ENCODE assay signal across 2 cellular contexts in the genomic region with DNA sequence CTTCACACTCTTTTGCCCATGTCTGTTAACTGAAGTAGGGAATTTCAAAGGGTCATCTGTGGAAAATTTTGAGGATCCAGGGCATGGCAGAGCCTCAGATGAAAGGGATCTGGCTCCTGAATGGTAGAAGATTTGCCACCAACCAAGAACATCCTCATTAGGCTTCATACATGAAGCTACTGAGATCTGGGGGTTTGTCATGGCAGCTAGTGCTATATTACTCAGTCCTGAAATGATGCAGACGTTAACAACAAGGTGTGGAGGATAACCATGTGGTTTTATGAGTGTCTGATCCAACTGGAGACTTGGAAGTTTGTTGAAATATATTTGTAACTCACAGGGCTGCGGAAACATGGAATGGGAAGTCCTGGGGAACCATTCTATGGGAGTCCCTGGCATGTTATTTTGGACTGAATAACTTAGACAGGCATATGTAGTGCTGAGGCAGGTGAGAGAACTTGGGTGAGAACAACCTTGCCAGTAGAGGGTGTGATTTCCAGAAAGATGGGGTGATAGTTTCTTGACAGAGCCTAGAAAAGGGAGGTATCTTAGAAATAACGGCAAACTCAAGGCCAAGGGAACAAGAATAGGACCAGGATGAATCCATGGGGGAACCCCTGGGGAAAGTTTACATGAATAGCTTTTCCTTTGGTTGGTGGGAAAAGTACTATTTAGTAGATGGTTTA.
TF ChIP-seq lines count a peak whose summit lies in the region.

No MANE protein-coding gene starts in this region.

TF ChIP-seq in A549, 52 proteins besides CTCF, POLR2A, EP300 and RAD21 (continued from another document):
- TF ChIP-seq, protein P1, sequence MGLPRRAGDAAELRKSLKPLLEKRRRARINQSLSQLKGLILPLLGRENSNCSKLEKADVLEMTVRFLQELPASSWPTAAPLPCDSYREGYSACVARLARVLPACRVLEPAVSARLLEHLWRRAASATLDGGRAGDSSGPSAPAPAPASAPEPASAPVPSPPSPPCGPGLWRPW (IDR thresholded peaks at IDR 0.05): no peak
- no peak for TF ChIP-seq ZSCAN20 (CRISPR knock-in tag; IDR thresholded peaks at IDR 0.05)
- no peak for TF ChIP-seq GATA3 (IDR thresholded peaks at IDR 0.05; ENCODE audit: borderline replicate concordance)
- no peak for TF ChIP-seq ZFP36 (IDR thresholded peaks at IDR 0.05; ENCODE audit: borderline replicate concordance, partially characterized antibody)
- TF ChIP-seq ZNF302 (CRISPR knock-in tag; IDR thresholded peaks at IDR 0.05): no peak
- no peak for TF ChIP-seq CEBPB (IDR thresholded peaks at IDR 0.05)
- no peak for TF ChIP-seq RNF2 (IDR thresholded peaks at IDR 0.05; ENCODE audit: borderline replicate concordance, low read depth)

TF ChIP-seq in WTC11, 78 proteins besides CTCF, POLR2A, EP300 and RAD21 (continued from another document):
- TF ChIP-seq, protein P2, sequence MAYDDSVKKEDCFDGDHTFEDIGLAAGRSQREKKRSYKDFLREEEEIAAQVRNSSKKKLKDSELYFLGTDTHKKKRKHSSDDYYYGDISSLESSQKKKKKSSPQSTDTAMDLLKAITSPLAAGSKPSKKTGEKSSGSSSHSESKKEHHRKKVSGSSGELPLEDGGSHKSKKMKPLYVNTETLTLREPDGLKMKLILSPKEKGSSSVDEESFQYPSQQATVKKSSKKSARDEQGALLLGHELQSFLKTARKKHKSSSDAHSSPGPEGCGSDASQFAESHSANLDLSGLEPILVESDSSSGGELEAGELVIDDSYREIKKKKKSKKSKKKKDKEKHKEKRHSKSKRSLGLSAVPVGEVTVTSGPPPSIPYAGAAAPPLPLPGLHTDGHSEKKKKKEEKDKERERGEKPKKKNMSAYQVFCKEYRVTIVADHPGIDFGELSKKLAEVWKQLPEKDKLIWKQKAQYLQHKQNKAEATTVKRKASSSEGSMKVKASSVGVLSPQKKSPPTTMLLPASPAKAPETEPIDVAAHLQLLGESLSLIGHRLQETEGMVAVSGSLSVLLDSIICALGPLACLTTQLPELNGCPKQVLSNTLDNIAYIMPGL (CRISPR knock-in tag; IDR thresholded peaks at IDR 0.05): no peak
- TF ChIP-seq, protein P3, sequence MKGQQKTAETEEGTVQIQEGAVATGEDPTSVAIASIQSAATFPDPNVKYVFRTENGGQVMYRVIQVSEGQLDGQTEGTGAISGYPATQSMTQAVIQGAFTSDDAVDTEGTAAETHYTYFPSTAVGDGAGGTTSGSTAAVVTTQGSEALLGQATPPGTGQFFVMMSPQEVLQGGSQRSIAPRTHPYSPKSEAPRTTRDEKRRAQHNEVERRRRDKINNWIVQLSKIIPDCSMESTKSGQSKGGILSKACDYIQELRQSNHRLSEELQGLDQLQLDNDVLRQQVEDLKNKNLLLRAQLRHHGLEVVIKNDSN (CRISPR knock-in tag; IDR thresholded peaks at IDR 0.05): no peak
- TF ChIP-seq NR3C1 (CRISPR knock-in tag; conservative IDR thresholded peaks at IDR 0.05; ENCODE audit: low read depth): no peak
- TF ChIP-seq JUN (CRISPR knock-in tag; IDR thresholded peaks at IDR 0.05): no peak
- no peak for TF ChIP-seq MXD4 (CRISPR knock-in tag; IDR thresholded peaks at IDR 0.05; ENCODE audit: borderline replicate concordance)
- TF ChIP-seq MYBL2 (CRISPR knock-in tag; IDR thresholded peaks at IDR 0.05): no peak
- TF ChIP-seq ELF4 (CRISPR knock-in tag; IDR thresholded peaks at IDR 0.05; ENCODE audit: low read depth): no peak
- TF ChIP-seq SP1 (CRISPR knock-in tag; conservative IDR thresholded peaks at IDR 0.05): no peak
- TF ChIP-seq RELA (CRISPR knock-in tag; IDR thresholded peaks at IDR 0.05; ENCODE audit: borderline replicate concordance): no peak
- no peak for TF ChIP-seq SOX15 (CRISPR knock-in tag; IDR thresholded peaks at IDR 0.05)
- TF ChIP-seq, protein P4, sequence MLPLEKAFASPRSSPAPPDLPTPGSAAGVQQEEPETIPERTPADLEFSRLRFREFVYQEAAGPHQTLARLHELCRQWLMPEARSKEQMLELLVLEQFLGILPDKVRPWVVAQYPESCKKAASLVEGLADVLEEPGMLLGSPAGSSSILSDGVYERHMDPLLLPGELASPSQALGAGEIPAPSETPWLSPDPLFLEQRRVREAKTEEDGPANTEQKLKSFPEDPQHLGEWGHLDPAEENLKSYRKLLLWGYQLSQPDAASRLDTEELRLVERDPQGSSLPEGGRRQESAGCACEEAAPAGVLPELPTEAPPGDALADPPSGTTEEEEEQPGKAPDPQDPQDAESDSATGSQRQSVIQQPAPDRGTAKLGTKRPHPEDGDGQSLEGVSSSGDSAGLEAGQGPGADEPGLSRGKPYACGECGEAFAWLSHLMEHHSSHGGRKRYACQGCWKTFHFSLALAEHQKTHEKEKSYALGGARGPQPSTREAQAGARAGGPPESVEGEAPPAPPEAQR (CRISPR knock-in tag; IDR thresholded peaks at IDR 0.05): no peak
- TF ChIP-seq ZNF416 (CRISPR knock-in tag; IDR thresholded peaks at IDR 0.05): no peak
- TF ChIP-seq CBFB (CRISPR knock-in tag; IDR thresholded peaks at IDR 0.05; ENCODE audit: low read depth): no peak
- TF ChIP-seq, protein P5, sequence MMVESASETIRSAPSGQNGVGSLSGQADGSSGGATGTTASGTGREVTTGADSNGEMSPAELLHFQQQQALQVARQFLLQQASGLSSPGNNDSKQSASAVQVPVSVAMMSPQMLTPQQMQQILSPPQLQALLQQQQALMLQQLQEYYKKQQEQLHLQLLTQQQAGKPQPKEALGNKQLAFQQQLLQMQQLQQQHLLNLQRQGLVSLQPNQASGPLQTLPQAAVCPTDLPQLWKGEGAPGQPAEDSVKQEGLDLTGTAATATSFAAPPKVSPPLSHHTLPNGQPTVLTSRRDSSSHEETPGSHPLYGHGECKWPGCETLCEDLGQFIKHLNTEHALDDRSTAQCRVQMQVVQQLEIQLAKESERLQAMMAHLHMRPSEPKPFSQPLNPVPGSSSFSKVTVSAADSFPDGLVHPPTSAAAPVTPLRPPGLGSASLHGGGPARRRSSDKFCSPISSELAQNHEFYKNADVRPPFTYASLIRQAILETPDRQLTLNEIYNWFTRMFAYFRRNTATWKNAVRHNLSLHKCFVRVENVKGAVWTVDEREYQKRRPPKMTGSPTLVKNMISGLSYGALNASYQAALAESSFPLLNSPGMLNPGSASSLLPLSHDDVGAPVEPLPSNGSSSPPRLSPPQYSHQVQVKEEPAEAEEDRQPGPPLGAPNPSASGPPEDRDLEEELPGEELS (CRISPR knock-in tag; IDR thresholded peaks at IDR 0.05): no peak
- no peak for TF ChIP-seq FOXP1 (CRISPR knock-in tag; IDR thresholded peaks at IDR 0.05; ENCODE audit: borderline replicate concordance)
- no peak for TF ChIP-seq OVOL2 (CRISPR knock-in tag; IDR thresholded peaks at IDR 0.05; ENCODE audit: borderline replicate concordance)
